In genomic region chr15:92283813-92284212, GRCh38 we compare ENCODE assay signal across 29 cellular contexts.
"Had no signal": no experiment of that assay in that cellular context is flagged by ENCODE, and none has a peak within 500 bp of the region (broad histone marks: within the 10 kb centered on the region; RNA-seq: fewer than 3 reads in every experiment).

No MANE protein-coding gene starts in this region.

- H3K27ac ChIP-seq: colonic mucosa, epithelial cell of prostate, foreskin keratinocyte, left lung, neural progenitor cell, suprapubic skin, transverse colon, upper lobe of right lung, uterus had no signal

- H3K27ac Mint-ChIP-seq: dendritic cell treated with granulocyte-macrophage colony-stimulating factor and Interleukin-4, amounts not matched to agents 40 ng/mL and 50 ng/mL, for 4 days; endodermal cell; memory B cell; naive B cell; natural killer cell treated with Interleukin-12 subunit alpha and Interleukin-12 subunit beta and Interleukin-15 and Interleukin-18, amount 100 ng/mL, for 72 hours; neural progenitor cell; stimulated activated naive CD8-positive, alpha-beta T cell treated with anti-CD3 and anti-CD28 coated beads, Interleukin-15, amount 100 ng/mL, for 72 hours had no signal

- H3K9me3 ChIP-seq: colonic mucosa, left lung, suprapubic skin, transverse colon, upper lobe of right lung, uterus had no signal

- H3K9me3 Mint-ChIP-seq: central memory CD8-positive, alpha-beta T cell; dendritic cell treated with granulocyte-macrophage colony-stimulating factor and Interleukin-4, amounts not matched to agents 40 ng/mL and 50 ng/mL, for 4 days; endodermal cell; natural killer cell treated with Interleukin-12 subunit alpha and Interleukin-12 subunit beta and Interleukin-15 and Interleukin-18, amount 100 ng/mL, for 72 hours; neural progenitor cell; stimulated activated naive CD8-positive, alpha-beta T cell treated with anti-CD3 and anti-CD28 coated beads, Interleukin-15, amount 100 ng/mL, for 72 hours had no signal

- DNase-seq: colonic mucosa; effector CD8-positive, alpha-beta T cell; endodermal cell; foreskin keratinocyte; glutamatergic neuron; left lung; naive B cell; retina; stimulated activated CD4-positive, alpha-beta T cell treated with anti-CD3 and anti-CD28 coated beads, Interleukin-12 subunit alpha, Interleukin-12 subunit beta, amount 100 ng/mL, for 4 hours; stimulated activated CD4-positive, alpha-beta T cell treated with anti-CD3 and anti-CD28 coated beads, Interleukin-1b, Interleukin-23, amount 100 ng/mL, for 48 hours; stimulated activated CD4-positive, alpha-beta T cell treated with anti-CD3 and anti-CD28 coated beads, Interleukin-4, amount 100 ng/mL, for 1 hour; stimulated activated CD8-positive, alpha-beta memory T cell treated with anti-CD3 and anti-CD28 coated beads, Interleukin-4, amount 100 ng/mL, for 48 hours; stimulated activated naive CD4-positive, alpha-beta T cell; stimulated activated naive CD8-positive, alpha-beta T cell treated with anti-CD3 and anti-CD28 coated beads, Interleukin-15, amount 100 ng/mL, for 72 hours; transverse colon; upper lobe of right lung; uterus had no signal

- H3K4me3 Mint-ChIP-seq: central memory CD8-positive, alpha-beta T cell; dendritic cell treated with granulocyte-macrophage colony-stimulating factor and Interleukin-4, amounts not matched to agents 40 ng/mL and 50 ng/mL, for 4 days; endodermal cell; memory B cell; naive B cell; natural killer cell treated with Interleukin-12 subunit alpha and Interleukin-12 subunit beta and Interleukin-15 and Interleukin-18, amount 100 ng/mL, for 72 hours; neural progenitor cell; stimulated activated naive CD8-positive, alpha-beta T cell treated with anti-CD3 and anti-CD28 coated beads, Interleukin-15, amount 100 ng/mL, for 72 hours had no signal

- H3K4me1 Mint-ChIP-seq: central memory CD8-positive, alpha-beta T cell; endodermal cell; memory B cell; naive B cell; neural progenitor cell had no signal

- FAIRE-seq: keratinocyte had no signal

- ATAC-seq: esophagus mucosa; foreskin keratinocyte; left lung; natural killer cell treated with Interleukin-12 subunit alpha and Interleukin-12 subunit beta and Interleukin-15 and Interleukin-18, amount 100 ng/mL, for 72 hours; sciatic nerve; stimulated activated naive CD8-positive, alpha-beta T cell treated with anti-CD3 and anti-CD28 coated beads, Interleukin-15, amount 100 ng/mL, for 72 hours; upper lobe of right lung had no signal

- H3K4me1 ChIP-seq: colonic mucosa, foreskin keratinocyte, left lung, suprapubic skin, upper lobe of right lung, uterus had no signal

- H3K36me3 Mint-ChIP-seq: memory B cell; naive B cell; natural killer cell treated with Interleukin-12 subunit alpha and Interleukin-12 subunit beta and Interleukin-15 and Interleukin-18, amount 100 ng/mL, for 72 hours; neural progenitor cell had no signal

- H3K27me3 ChIP-seq: colonic mucosa, foreskin keratinocyte, neural progenitor cell, suprapubic skin, transverse colon, upper lobe of right lung, uterus had no signal

- H3K27me3 Mint-ChIP-seq: dendritic cell treated with granulocyte-macrophage colony-stimulating factor and Interleukin-4, amounts not matched to agents 40 ng/mL and 50 ng/mL, for 4 days; stimulated activated naive CD8-positive, alpha-beta T cell treated with anti-CD3 and anti-CD28 coated beads, Interleukin-15, amount 100 ng/mL, for 72 hours had no signal

- H3K36me3 ChIP-seq: colonic mucosa, left lung, neural progenitor cell, suprapubic skin, transverse colon, upper lobe of right lung, uterus had no signal

- H3K4me3 ChIP-seq: colonic mucosa, left lung, lung, neural progenitor cell, smooth muscle cell, suprapubic skin, transverse colon, upper lobe of right lung, uterus had no signal
